8 cellular contexts compared by ENCODE assay signal in the genomic region with DNA sequence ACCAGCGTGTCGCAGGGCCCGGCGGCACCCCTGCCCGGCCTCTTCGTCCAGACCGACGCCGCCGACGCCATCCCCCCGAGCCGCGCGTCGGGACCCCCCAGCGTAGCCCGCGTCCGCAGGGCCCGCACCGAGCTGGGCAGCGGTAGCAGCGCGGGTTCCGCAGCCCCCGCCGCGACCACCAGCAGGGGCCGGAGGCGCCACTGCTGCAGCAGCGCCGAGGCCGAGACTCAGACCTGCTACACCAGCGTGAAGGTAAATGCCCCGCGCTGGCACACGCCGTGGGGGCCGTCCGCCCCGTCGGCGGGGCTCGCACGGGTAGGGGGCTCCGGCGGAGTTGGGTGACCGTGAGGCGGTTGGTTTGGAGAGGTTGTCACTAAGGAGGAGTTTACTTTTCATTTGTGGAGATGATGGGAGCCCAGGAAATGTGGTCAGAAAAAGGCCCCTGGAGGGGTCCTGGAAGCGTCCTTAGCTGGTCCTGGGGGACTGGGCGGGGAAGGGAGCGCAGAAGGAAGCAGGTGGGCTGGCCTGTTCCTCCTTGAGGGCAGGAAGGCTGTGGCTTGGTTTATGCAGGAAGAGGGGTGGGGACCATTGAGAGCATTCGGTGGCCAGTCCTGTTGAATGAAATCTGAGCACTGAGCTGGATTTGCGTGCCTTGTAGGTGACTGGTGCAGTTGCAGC. TPM values are rescaled to one million over a fixed set of nuclear protein-coding genes. Genes with fewer than 3 reads are reported as not detected.
DNase-seq lines count a peak whose midpoint lies in the region; ATAC-seq and TF ChIP-seq lines count a peak whose summit lies in the region.

No MANE protein-coding gene starts in this region.

- TF ChIP-seq POLR2A in gastrocnemius medialis (IDR thresholded peaks at IDR 0.05): no peak

- no peak overlapping the region for H3K27ac ChIP-seq in SJSA1
- H3K27ac ChIP-seq in gastrocnemius medialis: no peak overlapping the region

- peak overlapping the region; percentile 39 for H3K4me3 ChIP-seq in SJSA1
- peak overlapping the region; percentile 7 to 43 (median 36) for H3K4me3 ChIP-seq in gastrocnemius medialis

- H3K4me1 ChIP-seq in SJSA1 (replicated peaks) (peaks cover 11% of the 10 kb centered on the region), gastrocnemius medialis (no peaks in the 10 kb centered on the region)

- TF ChIP-seq CTCF in GM13976 (IDR thresholded peaks at IDR 0.05; ENCODE audit: borderline replicate concordance, control extremely low read depth, extremely low read depth, insufficient read depth, missing control alignments) (no peak), gastrocnemius medialis (IDR thresholded peaks at IDR 0.05 in 4 of 5, conservative IDR thresholded peaks at IDR 0.05 in 1 of 5) (no peak)

- DNase-seq in GM13976 (ENCODE audit: low spot score): peak; percentile 32
- DNase-seq in SJSA1 (ENCODE audit: low read depth in 1 of 2, low spot score in 2 of 2): no peak
- DNase-seq in left cardiac atrium: no peak
- no peak for DNase-seq in gastrocnemius medialis
- no peak for DNase-seq in stimulated activated CD4-positive, alpha-beta T cell treated with anti-CD3 and anti-CD28 coated beads, Interleukin-1b, Interleukin-23, amount 100 ng/mL, for 48 hours
- DNase-seq in T1000 (lab: John Stamatoyannopoulos, UW): no peak
- DNase-seq in NCI-H2227 (lab: John Stamatoyannopoulos, UW; ENCODE audit: unreplicated experiment): no peak

- ATAC-seq in left cardiac atrium: peak; percentile 32 to 42
- ATAC-seq in gastrocnemius medialis: peak in 1 of 2 donors; percentile 33
- no peak for ATAC-seq in HG03460 (IDR thresholded peaks at IDR 0.05; ENCODE audit: unreplicated experiment)

- no peaks in the 10 kb centered on the region; the same call in 1 of the 2 replicates for H3K9me3 ChIP-seq in SJSA1 (replicated peaks)
- H3K9me3 ChIP-seq in gastrocnemius medialis: no peaks in the 10 kb centered on the region

- intact Hi-C loops in left cardiac atrium (cut with DNase I): no loop called here
- intact Hi-C loops in gastrocnemius medialis (cut with DNase I; ENCODE audit: low total_unique reads): no loop called here

- in situ Hi-C loops in GM13976 (cut with MboI; ENCODE audit: low sequenced_read_pairs, unreplicated experiment) (no loop called here), gastrocnemius medialis (cut with MboI; ENCODE audit: low sequenced_read_pairs in 4 of 4) (no loop called here)

- H3K36me3 ChIP-seq in SJSA1 (no peaks in the 10 kb centered on the region), gastrocnemius medialis (no peaks in the 10 kb centered on the region)

- H3K27me3 ChIP-seq in SJSA1 (replicated peaks) (peaks cover 59% of the 10 kb centered on the region), gastrocnemius medialis (peaks cover 37 to 52% (median 48%) of the 10 kb centered on the region in 3 donors)

RNA-seq across cellular contexts. Expression of a gene that starts 0.7 kb away (rescaled TPM):
- not detected in 2 replicates for total RNA-seq in SJSA1 (2014; rRNA removed; shearing (Covaris generic))
- total RNA-seq in left cardiac atrium (10 to 100 TPM; 20.8 to 40.2 TPM), gastrocnemius medialis (1 to 10 TPM in 1 of 4 donors, under 1 TPM in 2, not detected in 1; 0.16 to 1.3 (median 0.71) TPM)

Comparison
In these comparisons a context has a peak if more than half of its experiments do, and no peak if none do; other contexts are left out.
1. RNA of a gene that starts 0.7 kb away (total RNA-seq): 20.8 to 40.2 TPM in left cardiac atrium; 0.16 to 1.3 TPM in gastrocnemius medialis and not detected in SJSA1; every median in the first group is over 4 times any median in the second.